Comparison of ENCODE assay signal across 16 cellular contexts in genomic region chr2:85237849-85238570, GRCh38.
DNase-seq lines count a peak whose midpoint lies in the region; ATAC-seq, FAIRE-seq and TF ChIP-seq lines count a peak whose summit lies in the region.
"Had no signal": no experiment of that assay in that cellular context is flagged by ENCODE, and none has a peak within 500 bp of the region (broad histone marks: within the 10 kb centered on the region; RNA-seq: fewer than 3 reads in every experiment).

No MANE protein-coding gene starts in this region.

- ATAC-seq in left lung (peak; percentile 87), HG03571 (IDR thresholded peaks at IDR 0.05; ENCODE audit: unreplicated experiment) (no peak)

- H3K4me1 ChIP-seq in H1 (replicated peaks in 1 of 4; ENCODE audit: control insufficient read depth in 3 of 4, insufficient read depth in 4 of 4, low read length in 3 of 4) (peaks cover 30 to 56% (median 38%) of the 10 kb centered on the region in 4 experiments), left lung (peaks cover under 1 to 5% of the 10 kb centered on the region in 2 donors), BE2C (no peaks in the 10 kb centered on the region)

- peak overlapping the region; percentile 99 for H2BK12ac ChIP-seq in H1 (ENCODE audit: low read depth, low read length)

- no peaks in the 10 kb centered on the region for H3K27me3 ChIP-seq in H1 (replicated peaks in 1 of 4; ENCODE audit: control insufficient read depth in 3 of 4, extremely low read depth in 1 of 4, insufficient read depth in 3 of 4, low read length in 3 of 4)
- no peaks in the 10 kb centered on the region for H3K27me3 ChIP-seq in left lung
- H3K27me3 ChIP-seq in BE2C = no peaks in the 10 kb centered on the region
- no peaks in the 10 kb centered on the region for H3K27me3 ChIP-seq in WERI-Rb-1 (ENCODE audit: insufficient read depth, low read depth, severe bottlenecking)
- H3K27me3 ChIP-seq: ovary had no signal

- 0 out of 2 replicates have a peak overlapping the region, but pooled peaks have one; percentile 45 for H2AFZ ChIP-seq in H1 (ENCODE audit: low read length)

- TF ChIP-seq EP300 in H1 (IDR thresholded peaks at IDR 0.05; ENCODE audit: borderline replicate concordance in 1 of 2, low read depth in 2 of 2, low read length in 2 of 2) = no peak

- TF ChIP-seq CTCF in H1 (IDR thresholded peaks at IDR 0.05; ENCODE audit: control extremely low read depth in 1 of 3, insufficient read depth in 1 of 3, low read depth in 1 of 3, low read length in 3 of 3) (no peak), left lung (IDR thresholded peaks at IDR 0.05) (no peak), BE2C (IDR thresholded peaks at IDR 0.05; ENCODE audit: low read depth, low read length) (no peak), WERI-Rb-1 (IDR thresholded peaks at IDR 0.05; ENCODE audit: low read depth, low read length) (no peak)

- intact Hi-C loops in left lung (cut with DNase I) = no loop called here

- peaks cover 5% of the 10 kb centered on the region; the same call in 1 of the 2 replicates for H3K23me2 ChIP-seq in H1 (ENCODE audit: low read depth, low read length)

- peak; percentile 90 for FAIRE-seq in H1 (lab: Jason Lieb, UNC)
- FAIRE-seq: RCC 7860 had no signal

- H2BK5ac ChIP-seq in H1 (ENCODE audit: low read depth, low read length) = peak overlapping the region; percentile 98

- no peak for DNase-seq in activated naive CD4-positive, alpha-beta T cell (lab: John Stamatoyannopoulos, UW)
- DNase-seq in H1 (ENCODE audit: low read depth in 1 of 2, low spot score in 2 of 2) (peak; percentile 44 to 88), left lung (peak in 1 of 2 donors; percentile 64), ureter (ENCODE audit: low spot score) (peak; percentile 65), BE2C (no peak), WERI-Rb-1 (no peak)
- DNase-seq: activated CD4-positive, CD25-positive, alpha-beta regulatory T cell treated with anti-CD3 and anti-CD28 coated beads, Interleukin-2, amount 50 U/mL, for 72 hours; cerebellar nuclear complex; midbrain; MM.1S; NCI-H446 had no signal

- H3K56ac ChIP-seq in H1 (replicated peaks; ENCODE audit: insufficient read length, low read depth, low read length) = no peak overlapping the region

- peak in 1 of 2 experiments; percentile 78 for TF ChIP-seq POLR2A in H1 (IDR thresholded peaks at IDR 0.05; ENCODE audit: control extremely low read depth in 1 of 2, low read depth in 2 of 2, low read length in 2 of 2)

- H3K36me3 ChIP-seq in H1 (ENCODE audit: control insufficient read depth in 2 of 4, insufficient read depth in 4 of 4, low read length in 3 of 4) (no peaks in the 10 kb centered on the region; a peak in 1 of 8 replicates), left lung (no peaks in the 10 kb centered on the region), BE2C (no peaks in the 10 kb centered on the region), WERI-Rb-1 (no peaks in the 10 kb centered on the region)
- H3K36me3 ChIP-seq: ovary had no signal

- peak overlapping the region; percentile 13 for H3K27ac Mint-ChIP-seq in activated naive CD4-positive, alpha-beta T cell treated with anti-CD3 and anti-CD28 coated beads, Interleukin-2, amount 50 U/mL, for 24 hours
- H3K27ac Mint-ChIP-seq: activated naive CD8-positive, alpha-beta T cell had no signal

- peak overlapping the region in 3 of 4 experiments; percentile 68 to 71 (median 69); a peak in 6 of 7 replicates for H3K9ac ChIP-seq in H1 (replicated peaks in 1 of 4; ENCODE audit: extremely low read depth in 1 of 4, low read depth in 3 of 4, low read length in 3 of 4)

- CTCF ChIA-PET in H1 (lab: Charles Lee; ENCODE audit: partially characterized antibody) = interaction anchor here (0.9 to 21.9 kb wide), 13 partner anchors 10 to 71 kb away, joined by 3 to 218 read pairs (median 4); no protein-coding TSS in a partner anchor

- peak; percentile 8 to 12; a peak in 1 of 4 replicates for TF ChIP-seq RAD21 in H1 (IDR thresholded peaks at IDR 0.05 in 1 of 2, conservative IDR thresholded peaks at IDR 0.05 in 1 of 2; ENCODE audit: low read depth in 2 of 2, low read length in 2 of 2)

- H3K4me2 ChIP-seq in H1 (ENCODE audit: insufficient read depth in 1 of 2, low read depth in 2 of 2, low read length in 2 of 2) = peak overlapping the region; percentile 56 to 70

- H3K4me3 Mint-ChIP-seq in activated naive CD4-positive, alpha-beta T cell treated with anti-CD3 and anti-CD28 coated beads, Interleukin-2, amount 50 U/mL, for 24 hours = no peak overlapping the region
- H3K4me3 Mint-ChIP-seq: activated naive CD8-positive, alpha-beta T cell had no signal

- H3K4me3 ChIP-seq in H1 (ENCODE audit: extremely low read depth in 1 of 4, insufficient read depth in 2 of 4, low read depth in 3 of 4, low read length in 4 of 4) = peak overlapping the region in 3 of 4 experiments; percentile 21 to 46 (median 27); a peak in 5 of 8 replicates
- H3K4me3 ChIP-seq in left lung = no peak overlapping the region
- no peak overlapping the region for H3K4me3 ChIP-seq in BE2C (ENCODE audit: low read depth, low read length)
- no peak overlapping the region for H3K4me3 ChIP-seq in WERI-Rb-1 (ENCODE audit: low read depth, low read length)
- H3K4me3 ChIP-seq: ovary had no signal

- H2BK120ac ChIP-seq in H1 (replicated peaks; ENCODE audit: low read depth, low read length) = peak overlapping the region; percentile 28

- H2BK15ac ChIP-seq in H1 (ENCODE audit: low read length) = peak overlapping the region; percentile 99

- no peak overlapping the region for H3K23ac ChIP-seq in H1 (ENCODE audit: insufficient read length)

- H3K79me2 ChIP-seq in H1 (ENCODE audit: control insufficient read depth in 1 of 2, insufficient read depth in 2 of 2, low read length in 2 of 2) = peaks cover 0 to 78% of the 10 kb centered on the region in 2 experiments; a peak in 3 of 4 replicates

- peak overlapping the region; percentile 58 for H3K4ac ChIP-seq in H1 (replicated peaks; ENCODE audit: insufficient read length, low read depth, low read length)

- H4K5ac ChIP-seq in H1 (ENCODE audit: insufficient read length, low read depth, low read length) = peak overlapping the region; percentile 58

- H3K27ac ChIP-seq in H1 (ENCODE audit: low read depth, low read length) = peak overlapping the region; percentile 86
- H3K27ac ChIP-seq in left lung = no peak overlapping the region
- H3K27ac ChIP-seq in WERI-Rb-1 = no peak overlapping the region
- H3K27ac ChIP-seq: ovary had no signal

- H3K14ac ChIP-seq in H1 (ENCODE audit: insufficient read length) = no peak overlapping the region

- H3K9me3 ChIP-seq in H1 (ENCODE audit: insufficient read depth in 2 of 2, low read depth in 1 of 2, low read length in 1 of 2) (no peaks in the 10 kb centered on the region), left lung (no peaks in the 10 kb centered on the region), BE2C (no peaks in the 10 kb centered on the region), WERI-Rb-1 (ENCODE audit: severe bottlenecking) (no peaks in the 10 kb centered on the region)
- H3K9me3 ChIP-seq: ovary had no signal

- POLR2A ChIA-PET in H1 (lab: Charles Lee; ENCODE audit: partially characterized antibody) = interaction anchor here (0.7 to 5.8 kb wide), 12 partner anchors 9 to 104 kb away, joined by 3 to 60 read pairs (median 4); partner anchors contain the start of gene TCF7L1

- H3K9me3 Mint-ChIP-seq in activated naive CD4-positive, alpha-beta T cell treated with anti-CD3 and anti-CD28 coated beads, Interleukin-2, amount 50 U/mL, for 24 hours = no peaks in the 10 kb centered on the region

- H3K36me3 Mint-ChIP-seq in activated naive CD4-positive, alpha-beta T cell treated with anti-CD3 and anti-CD28 coated beads, Interleukin-2, amount 50 U/mL, for 24 hours = no peaks in the 10 kb centered on the region
- H3K36me3 Mint-ChIP-seq: activated naive CD8-positive, alpha-beta T cell had no signal

- peaks cover 10% of the 10 kb centered on the region for H3K27me3 Mint-ChIP-seq in activated naive CD4-positive, alpha-beta T cell treated with anti-CD3 and anti-CD28 coated beads, Interleukin-2, amount 50 U/mL, for 24 hours

- peak overlapping the region; percentile 95 for H2BK20ac ChIP-seq in H1 (ENCODE audit: low read length)

- H3K4me1 Mint-ChIP-seq in activated naive CD4-positive, alpha-beta T cell treated with anti-CD3 and anti-CD28 coated beads, Interleukin-2, amount 50 U/mL, for 24 hours = peaks cover 11% of the 10 kb centered on the region

- H4K8ac ChIP-seq in H1 (ENCODE audit: extremely low read depth, insufficient read depth, low read length) = peak overlapping the region; percentile 88; the same call in 1 of the 2 replicates

- peaks cover 10% of the 10 kb centered on the region; the same call in 1 of the 2 replicates for H3K79me1 ChIP-seq in H1 (ENCODE audit: low read depth, low read length)

- H3K18ac ChIP-seq in H1 (ENCODE audit: extremely low read depth, low read length) = peak overlapping the region; percentile 76; the same call in 1 of the 2 replicates

- 0 out of 2 replicates have a peak overlapping the region, but pooled peaks have one; percentile 47 for H2AK5ac ChIP-seq in H1 (ENCODE audit: low read depth, low read length)

- H4K91ac ChIP-seq in H1 (replicated peaks; ENCODE audit: insufficient read length, low read length) = peak overlapping the region; percentile 51

- H4K20me1 ChIP-seq in H1 (replicated peaks in 1 of 2; ENCODE audit: control insufficient read depth in 1 of 2, insufficient read depth in 2 of 2, low read length in 2 of 2) = peaks cover 0 to 14% of the 10 kb centered on the region in 2 experiments

- 22% methylated on average over 24 of the region's 26 CpGs; no CpG with 5 or more reads in 1 of the 2 experiments for WGBS in H1 (ENCODE audit: extremely low coverage in 1 of 2, insufficient coverage in 1 of 2, insufficient read length in 1 of 2, insufficient replicate concordance in 2 of 2, low coverage in 1 of 2, low lambda C conversion rate in 2 of 2, missing lambda C conversion rate in 1 of 2), 2 experiments

TF ChIP-seq in H1, 55 proteins besides CTCF, POLR2A, EP300 and RAD21 (continues in another document):
- TF ChIP-seq POLR2AphosphoS5 (IDR thresholded peaks at IDR 0.05; ENCODE audit: low read depth, low read length) = peak; percentile 76
- no peak for TF ChIP-seq SRF (IDR thresholded peaks at IDR 0.05; ENCODE audit: low read depth, low read length)
- TF ChIP-seq EZH2 (IDR thresholded peaks at IDR 0.05; ENCODE audit: low read depth, low read length, severe bottlenecking) = no peak
- TF ChIP-seq EGR1 (IDR thresholded peaks at IDR 0.05; ENCODE audit: borderline replicate concordance, low read depth, low read length) = no peak
- no peak for TF ChIP-seq SP2 (IDR thresholded peaks at IDR 0.05; ENCODE audit: low read length)
- no peak for TF ChIP-seq ATF2 (IDR thresholded peaks at IDR 0.05; ENCODE audit: low read length)

Comparison
In these comparisons a context has a peak if more than half of its experiments do, and no peak if none do; other contexts are left out.
1. DNase-seq: peak in H1 (2 of 2) and ureter (single experiment); none in activated naive CD4-positive, alpha-beta T cell (0 of 4), BE2C (single experiment) and WERI-Rb-1 (single experiment).
2. H3K4me3 ChIP-seq: peak in H1 (3 of 4); none in left lung (0 of 2), BE2C (single experiment) and WERI-Rb-1 (single experiment).